Comparison of ENCODE assay signal across 1 cellular context in genomic region chr9:128181480-128181879, GRCh38.
TF ChIP-seq lines count a peak whose summit lies in the region.

No MANE protein-coding gene starts in this region.

TF ChIP-seq in HCT116, 20 proteins besides CTCF, POLR2A, EP300 and RAD21:
- 0 out of 2 replicates have a peak, but pooled peaks have one; percentile 13 for TF ChIP-seq CBX3 (IDR thresholded peaks at IDR 0.05; ENCODE audit: low read depth)
